In the genomic region with DNA sequence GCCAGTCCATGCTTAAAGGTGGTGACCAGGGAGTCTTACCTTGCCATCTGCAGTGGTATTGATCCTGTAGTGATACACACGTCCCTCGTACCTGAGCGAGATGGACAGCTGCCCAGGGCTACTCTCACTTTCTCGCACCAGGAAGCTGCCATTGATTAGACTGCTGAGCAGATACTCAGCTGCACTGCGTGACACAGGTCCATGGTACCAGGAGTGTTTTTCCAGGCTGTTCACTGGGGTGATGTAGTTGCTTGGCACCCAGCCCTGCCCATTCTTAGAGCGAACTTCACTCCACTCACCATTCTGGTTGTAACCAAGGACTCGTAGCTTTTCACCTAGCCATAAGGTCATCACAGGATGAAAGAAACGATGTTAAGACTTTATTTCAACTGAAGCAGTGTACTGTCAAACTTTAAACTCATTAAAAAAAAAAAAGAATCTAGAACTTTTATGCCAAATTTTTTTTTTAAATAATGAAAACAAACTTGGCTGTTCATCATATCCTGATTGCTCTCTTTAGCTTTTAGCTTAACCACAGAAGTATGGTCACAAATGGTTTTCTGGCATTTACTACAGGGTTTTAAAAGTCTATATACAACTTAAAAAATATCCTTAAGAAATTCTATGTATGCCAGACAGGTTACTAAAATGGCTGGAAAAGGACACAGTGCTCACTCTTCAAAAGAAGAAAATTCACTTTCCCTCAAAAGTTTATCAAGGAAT, we compare ENCODE assay signal across 17 cellular contexts. TPM values are rescaled to one million over a fixed set of nuclear protein-coding genes. Genes with fewer than 3 reads are reported as not detected.
DNase-seq lines count a peak whose midpoint lies in the region; ATAC-seq, FAIRE-seq and TF ChIP-seq lines count a peak whose summit lies in the region.
"Had no signal": no experiment of that assay in that cellular context is flagged by ENCODE, and none has a peak within 500 bp of the region (broad histone marks: within the 10 kb centered on the region; RNA-seq: fewer than 3 reads in every experiment).

No MANE protein-coding gene starts in this region.

- FAIRE-seq in keratinocyte (lab: Jason Lieb, UNC) = no peak

- H3K4me2 ChIP-seq in keratinocyte (ENCODE audit: control insufficient read depth, extremely low read depth, insufficient read depth, low read depth, low read length) (no peak overlapping the region), smooth muscle cell (peak overlapping the region; percentile 48)
- H3K4me2 ChIP-seq: KMS-11 had no signal

- no peak for ATAC-seq in GM18909 (IDR thresholded peaks at IDR 0.05; ENCODE audit: poor library complexity, unreplicated experiment)
- ATAC-seq: activated CD8-positive, alpha-beta T cell treated with anti-CD3 and anti-CD28 coated beads, Interleukin-2, amount 10 ng/mL, durations not matched to agents 7 days and 5 days; esophagus mucosa had no signal

- H3K4me3 ChIP-seq in astrocyte of the cerebellum (ENCODE audit: low read depth, low read length) = no peak overlapping the region
- H3K4me3 ChIP-seq in keratinocyte (ENCODE audit: control insufficient read depth in 2 of 3, extremely low read depth in 1 of 3, insufficient read depth in 2 of 3, low read depth in 1 of 3, low read length in 3 of 3) = no peak overlapping the region
- H3K4me3 ChIP-seq in smooth muscle cell = no peak overlapping the region

- in situ Hi-C loops in astrocyte of the cerebellum (cut with HindIII; ENCODE audit: low sequenced_read_pairs) = no loop called here

- H3K27me3 ChIP-seq in keratinocyte (ENCODE audit: control insufficient read depth, extremely low read depth, insufficient read depth, low read length) (no peaks in the 10 kb centered on the region), smooth muscle cell (ENCODE audit: low read depth) (no peaks in the 10 kb centered on the region)

- H3K36me3 ChIP-seq in keratinocyte (ENCODE audit: control insufficient read depth in 2 of 2, extremely low read depth in 1 of 2, insufficient read depth in 2 of 2, low read length in 2 of 2) (peaks cover 23 to 29% of the 10 kb centered on the region in 2 experiments), smooth muscle cell (ENCODE audit: low read depth) (peaks cover 5% of the 10 kb centered on the region)

- H3K79me2 ChIP-seq in keratinocyte (ENCODE audit: control insufficient read depth, insufficient read depth, low read length) = peaks cover 58% of the 10 kb centered on the region
- peaks cover 29% of the 10 kb centered on the region for H3K79me2 ChIP-seq in smooth muscle cell (ENCODE audit: low read depth)

- 95% methylated on average over 8 of the region's 8 CpGs for WGBS in smooth muscle cell (ENCODE audit: low lambda C conversion rate)

- H3K27ac ChIP-seq in keratinocyte (ENCODE audit: control insufficient read depth, insufficient read depth, low read length) = peak overlapping the region; percentile 20
- H3K27ac ChIP-seq in smooth muscle cell (ENCODE audit: low read depth) = peak overlapping the region; percentile 54
- H3K27ac ChIP-seq: KMS-11 had no signal

- no peaks in the 10 kb centered on the region for H3K9me3 ChIP-seq in keratinocyte (ENCODE audit: control insufficient read depth, low read depth, low read length)
- H3K9me3 ChIP-seq in smooth muscle cell (replicated peaks; ENCODE audit: low read depth) = no peaks in the 10 kb centered on the region

- dilution Hi-C loops in keratinocyte (cut with MboI; ENCODE audit: extremely low pct_ligation_motif_present, low sequenced_read_pairs) = no loop called here

- H3K4me1 ChIP-seq in keratinocyte (ENCODE audit: control insufficient read depth, extremely low read depth, insufficient read depth, low read length) = peaks cover 53% of the 10 kb centered on the region
- H3K4me1 ChIP-seq in smooth muscle cell (ENCODE audit: low read depth) = no peaks in the 10 kb centered on the region

- H3F3A ChIP-seq in smooth muscle cell (ENCODE audit: low read depth) = peaks cover 3% of the 10 kb centered on the region

- H2AFZ ChIP-seq in keratinocyte (ENCODE audit: control insufficient read depth, low read length) (no peak overlapping the region), smooth muscle cell (ENCODE audit: low read depth) (no peak overlapping the region)

- TF ChIP-seq CTCF in astrocyte of the cerebellum (IDR thresholded peaks at IDR 0.05; ENCODE audit: low read depth, low read length, missing control alignments) = no peak
- TF ChIP-seq CTCF in keratinocyte (optimal IDR thresholded peaks at IDR 0.05 in 1 of 3, IDR thresholded peaks at IDR 0.05 in 1 of 3, conservative IDR thresholded peaks at IDR 0.05 in 1 of 3; ENCODE audit: extremely low read depth in 1 of 3, insufficient read depth in 2 of 3, low read length in 3 of 3) = no peak
- no peak for TF ChIP-seq CTCF in smooth muscle cell (IDR thresholded peaks at IDR 0.05; ENCODE audit: borderline replicate concordance, insufficient read depth, poor library complexity, severe bottlenecking)

- peak; percentile 33 for DNase-seq in NCI-H226
- DNase-seq in astrocyte of the cerebellum (ENCODE audit: low read depth) = peak; percentile 43
- no peak for DNase-seq in keratinocyte (ENCODE audit: low read depth, low spot score)
- DNase-seq in smooth muscle cell (lab: John Stamatoyannopoulos, UW; ENCODE audit: unreplicated experiment) = no peak
- DNase-seq in effector CD8-positive, alpha-beta T cell (lab: John Stamatoyannopoulos, UW) = no peak
- DNase-seq in dedifferentiated amniotic fluid mesenchymal stem cell (ENCODE audit: extremely low spot score) = no peak
- DNase-seq: activated CD8-positive, alpha-beta T cell treated with anti-CD3 and anti-CD28 coated beads, Interleukin-2, amount 10 ng/mL, durations not matched to agents 7 days and 5 days; activated gamma-delta T cell treated with Interleukin-2 at 50 U/mL for 16 hours; CD8-positive, alpha-beta memory T cell; cerebellar nuclear complex; NCI-H187 treated with DMSO at 0.1 percent for 48 hours; NCI-H526 treated with DMSO at 0.1 percent for 48 hours; RPMI8226; stimulated activated naive CD4-positive, alpha-beta T cell treated with Interleukin-2 at 50 U/mL for 16 hours had no signal

- H3K9ac ChIP-seq in keratinocyte (ENCODE audit: control insufficient read depth, extremely low read depth, insufficient read depth, low read length) = no peak overlapping the region
- H3K9ac ChIP-seq in smooth muscle cell (ENCODE audit: low read depth) = no peak overlapping the region
- H3K9ac ChIP-seq: KMS-11 had no signal

- H3K9me1 ChIP-seq in keratinocyte (ENCODE audit: control insufficient read depth, extremely low read depth, insufficient read depth, low read length) = no peaks in the 10 kb centered on the region

- H4K20me1 ChIP-seq in keratinocyte (ENCODE audit: control insufficient read depth, extremely low read depth, insufficient read depth, low read length) (no peaks in the 10 kb centered on the region), smooth muscle cell (ENCODE audit: low read depth) (peaks cover 48% of the 10 kb centered on the region)

RNA-seq across cellular contexts. Expression of gene TOR3A, which starts 44.6 kb away (rescaled TPM):
- polyA plus RNA-seq in keratinocyte (16.8 to 21.3 TPM (median 20.4 TPM) in 3 replicates), smooth muscle cell (16.6 and 20.6 TPM in 2 replicates)
- polyA plus RNA-seq in keratinocyte (2011; ENCODE audit: low read depth) = 4.0 TPM
- 9.4 and 10.7 TPM in 2 replicates for polyA plus RNA-seq in keratinocyte (2011; cell fraction: cytosol; rRNA removed)
- 19.3 and 22.2 TPM in 2 replicates for polyA plus RNA-seq in keratinocyte (2011; cell fraction: nucleus; rRNA removed)
- polyA plus RNA-seq in keratinocyte (2012; ENCODE audit: low replicate concordance) = 16.5 and 17.3 TPM in 2 replicates
- 30.3 to 44.8 TPM (median 30.8 TPM) in 3 replicates for polyA minus RNA-seq in keratinocyte
- 27.2 TPM for polyA minus RNA-seq in keratinocyte (2011; cell fraction: cytosol; rRNA and poly(A)+ RNA removed)
- 20.8 and 23.0 TPM in 2 replicates for polyA minus RNA-seq in keratinocyte (2011; cell fraction: nucleus; rRNA and poly(A)+ RNA removed)
- total RNA-seq in smooth muscle cell = 11.6 and 13.0 TPM in 2 replicates

Comparison
In these comparisons a context has a peak if more than half of its experiments do, and no peak if none do; other contexts are left out.
1. DNase-seq: peak in NCI-H226 (single experiment) and astrocyte of the cerebellum (single experiment); none in keratinocyte (single experiment), smooth muscle cell (single experiment), effector CD8-positive, alpha-beta T cell (single experiment) and dedifferentiated amniotic fluid mesenchymal stem cell (single experiment).